In genomic region chr4:71004281-71004851, GRCh38 we compare ENCODE assay signal across 8 cellular contexts. TPM values are rescaled to one million over a fixed set of nuclear protein-coding genes. Genes with fewer than 3 reads are reported as not detected.
DNase-seq lines count a peak whose midpoint lies in the region; ATAC-seq lines count a peak whose summit lies in the region.

No MANE protein-coding gene starts in this region.

- H3K4me1 Mint-ChIP-seq in natural killer cell treated with Interleukin-12 subunit alpha and Interleukin-12 subunit beta and Interleukin-15 and Interleukin-18, amount 100 ng/mL, for 72 hours (ENCODE audit: low read depth in 2 of 2), result peaks cover 69 to 71% of the 10 kb centered on the region in 2 donors

- peak overlapping the region; percentile 46 for H3K4me3 Mint-ChIP-seq in natural killer cell treated with Interleukin-12 subunit alpha and Interleukin-12 subunit beta and Interleukin-15 and Interleukin-18, amount 100 ng/mL, for 72 hours

- no peaks in the 10 kb centered on the region for H3K27me3 Mint-ChIP-seq in natural killer cell treated with Interleukin-12 subunit alpha and Interleukin-12 subunit beta and Interleukin-15 and Interleukin-18, amount 100 ng/mL, for 72 hours

- peaks cover 35% of the 10 kb centered on the region for H3K36me3 Mint-ChIP-seq in natural killer cell treated with Interleukin-12 subunit alpha and Interleukin-12 subunit beta and Interleukin-15 and Interleukin-18, amount 100 ng/mL, for 72 hours

- peaks cover 10% of the 10 kb centered on the region for H3K9me3 Mint-ChIP-seq in natural killer cell treated with Interleukin-12 subunit alpha and Interleukin-12 subunit beta and Interleukin-15 and Interleukin-18, amount 100 ng/mL, for 72 hours

- peak overlapping the region; percentile 26 to 79 for H3K27ac Mint-ChIP-seq in natural killer cell treated with Interleukin-12 subunit alpha and Interleukin-12 subunit beta and Interleukin-15 and Interleukin-18, amount 100 ng/mL, for 72 hours

- peak; percentile 10 to 18 for DNase-seq in activated CD8-positive, alpha-beta memory T cell treated with anti-CD3 and anti-CD28 coated beads for 1 hour (ENCODE audit: extremely low read depth in 1 of 2, low read depth in 1 of 2)
- no peak for DNase-seq in natural killer cell treated with Interleukin-12 subunit alpha and Interleukin-12 subunit beta and Interleukin-15 and Interleukin-18, amount 100 ng/mL, for 72 hours (ENCODE audit: low spot score)
- DNase-seq in hypothalamus (lab: John Stamatoyannopoulos, UW), result no peak
- no peak for DNase-seq in AG08396 (ENCODE audit: low spot score)
- no peak for DNase-seq in sciatic nerve (ENCODE audit: low spot score)

- intact Hi-C loops in sciatic nerve (cut with DNase I), result no loop called here

- ATAC-seq in GM18511 (IDR thresholded peaks at IDR 0.05; ENCODE audit: unreplicated experiment), result peak; percentile 45
- ATAC-seq in HG03432 (IDR thresholded peaks at IDR 0.05; ENCODE audit: unreplicated experiment), result peak; percentile 46
- peak; percentile 31 to 55 for ATAC-seq in natural killer cell treated with Interleukin-12 subunit alpha and Interleukin-12 subunit beta and Interleukin-15 and Interleukin-18, amount 100 ng/mL, for 72 hours
- ATAC-seq in HG03097 (IDR thresholded peaks at IDR 0.05; ENCODE audit: low FRiP score, unreplicated experiment), result no peak
- no peak for ATAC-seq in sciatic nerve

RNA-seq across cellular contexts. Expression of gene DCK, which starts 10.9 kb away (rescaled TPM):
- total RNA-seq in natural killer cell treated with Interleukin-12 subunit alpha and Interleukin-12 subunit beta and Interleukin-15 and Interleukin-18, amount 100 ng/mL, for 72 hours, result 10 to 100 TPM; 19.9 to 20.6 TPM
- 12.6 TPM for total RNA-seq in sciatic nerve

Comparison
In these comparisons a context has a peak if more than half of its experiments do, and no peak if none do; other contexts are left out.
1. ATAC-seq: peak in GM18511 (single experiment), HG03432 (single experiment) and natural killer cell treated with Interleukin-12 subunit alpha and Interleukin-12 subunit beta and Interleukin-15 and Interleukin-18, amount 100 ng/mL, for 72 hours (2 of 2); none in HG03097 (single experiment) and sciatic nerve (single experiment).
2. DNase-seq: peak in activated CD8-positive, alpha-beta memory T cell treated with anti-CD3 and anti-CD28 coated beads for 1 hour (2 of 2); none in natural killer cell treated with Interleukin-12 subunit alpha and Interleukin-12 subunit beta and Interleukin-15 and Interleukin-18, amount 100 ng/mL, for 72 hours (single experiment), hypothalamus (0 of 51), AG08396 (single experiment) and sciatic nerve (single experiment).